ENCODE assay signal across 1 cellular context in genomic region chr15:68807249-68807648, GRCh38.
TF ChIP-seq lines count a peak whose summit lies in the region.

No MANE protein-coding gene starts in this region.

TF ChIP-seq in WTC11, 78 proteins besides CTCF, POLR2A, EP300 and RAD21 (continued from another document):
- TF ChIP-seq FOXP4 (CRISPR knock-in tag; IDR thresholded peaks at IDR 0.05) (no peak), MXD4 (CRISPR knock-in tag; IDR thresholded peaks at IDR 0.05; ENCODE audit: borderline replicate concordance) (no peak)
